ENCODE assay signal across 15 cellular contexts in the genomic region with DNA sequence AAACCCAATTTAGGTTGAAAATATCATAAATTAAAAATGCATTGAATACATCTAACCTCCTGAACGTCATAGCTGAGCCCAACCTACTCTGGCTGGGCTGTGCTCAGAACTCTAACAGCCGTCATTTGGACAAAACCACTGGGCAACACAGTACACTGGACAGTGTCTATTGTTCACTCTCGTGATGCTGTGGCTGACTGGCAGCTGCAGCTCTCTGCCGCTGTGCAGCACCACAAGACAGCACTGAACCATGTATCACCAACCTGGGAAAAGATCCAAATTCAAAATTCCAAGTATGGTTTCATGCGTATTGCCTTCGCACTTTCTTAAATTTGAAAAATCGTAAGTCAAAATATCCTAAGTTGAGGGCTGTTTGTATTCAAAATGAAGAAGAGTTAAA.
"Had no signal": no experiment of that assay in that cellular context is flagged by ENCODE, and none has a peak within 500 bp of the region (broad histone marks: within the 10 kb centered on the region; RNA-seq: fewer than 3 reads in every experiment).

No MANE protein-coding gene starts in this region.

- H3K27me3 Mint-ChIP-seq: activated CD4-positive, alpha-beta memory T cell treated with anti-CD3 and anti-CD28 coated beads, Interleukin-2, amount 10 ng/mL, durations not matched to agents 7 days and 5 days; activated naive CD8-positive, alpha-beta T cell treated with anti-CD3 and anti-CD28 coated beads, Interleukin-2, amount 50 U/mL, for 24 hours; stimulated activated memory B cell treated with anti-CD40 and anti-IgM and Interleukin-4, amounts not matched to agents 10 μg/mL and 1 μg/mL and 100 μg/mL, for 72 hours had no signal

- H3K27ac Mint-ChIP-seq: activated CD4-positive, alpha-beta memory T cell treated with anti-CD3 and anti-CD28 coated beads, Interleukin-2, amount 10 ng/mL, durations not matched to agents 7 days and 5 days; activated naive CD8-positive, alpha-beta T cell treated with anti-CD3 and anti-CD28 coated beads, Interleukin-2, amount 50 U/mL, for 24 hours; natural killer cell; stimulated activated memory B cell treated with anti-CD40 and anti-IgM and Interleukin-4, amounts not matched to agents 10 μg/mL and 1 μg/mL and 100 μg/mL, for 72 hours; T-helper 1 cell treated with Interleukin-12 subunit alpha and Interleukin-12 subunit beta and Interleukin-4 antibody, amounts not matched to agents 30 μg/mL and 1 μg/mL, for 36 hours had no signal

- H3K4me3 Mint-ChIP-seq: activated CD4-positive, alpha-beta memory T cell treated with anti-CD3 and anti-CD28 coated beads, Interleukin-2, amount 10 ng/mL, durations not matched to agents 7 days and 5 days; activated naive CD8-positive, alpha-beta T cell treated with anti-CD3 and anti-CD28 coated beads, Interleukin-2, amount 50 U/mL, for 24 hours; natural killer cell; stimulated activated memory B cell treated with anti-CD40 and anti-IgM and Interleukin-4, amounts not matched to agents 10 μg/mL and 1 μg/mL and 100 μg/mL, for 72 hours; T-helper 1 cell treated with Interleukin-12 subunit alpha and Interleukin-12 subunit beta and Interleukin-4 antibody, amounts not matched to agents 30 μg/mL and 1 μg/mL, for 36 hours had no signal

- H3K36me3 Mint-ChIP-seq: stimulated activated memory B cell treated with anti-CD40 and anti-IgM and Interleukin-4, amounts not matched to agents 10 μg/mL and 1 μg/mL and 100 μg/mL, for 72 hours had no signal

- H3K9me3 Mint-ChIP-seq: activated CD4-positive, alpha-beta memory T cell treated with anti-CD3 and anti-CD28 coated beads, Interleukin-2, amount 10 ng/mL, durations not matched to agents 7 days and 5 days had no signal

- DNase-seq: activated CD4-positive, alpha-beta memory T cell treated with anti-CD3 and anti-CD28 coated beads, Interleukin-2, amount 10 ng/mL, durations not matched to agents 7 days and 5 days; activated CD4-positive, alpha-beta T cell treated with anti-CD3 and anti-CD28 coated beads for 48 hours; activated effector memory CD4-positive, alpha-beta T cell treated with anti-CD3 and anti-CD28 coated beads, Interleukin-2, amount 50 U/mL, for 16 hours; activated naive CD4-positive, alpha-beta T cell treated with anti-CD3 and anti-CD28 coated beads, Interleukin-2, amount 50 U/mL, for 16 hours; activated naive CD8-positive, alpha-beta T cell treated with anti-CD3 and anti-CD28 coated beads, Interleukin-2, amount 50 U/mL, for 24 hours; activated T-cell treated with anti-CD3 and anti-CD28 coated beads for 4 hours; body of pancreas; cortex of kidney; left lung; natural killer cell; pancreas; right lobe of liver; upper lobe of left lung had no signal

- ATAC-seq: activated naive CD8-positive, alpha-beta T cell treated with anti-CD3 and anti-CD28 coated beads, Interleukin-2, amount 50 U/mL, for 24 hours; body of pancreas; left lung; natural killer cell; pancreas; right lobe of liver; stimulated activated memory B cell treated with anti-CD40 and anti-IgM and Interleukin-4, amounts not matched to agents 10 μg/mL and 1 μg/mL and 100 μg/mL, for 72 hours had no signal

- H3K4me1 Mint-ChIP-seq: activated CD4-positive, alpha-beta memory T cell treated with anti-CD3 and anti-CD28 coated beads, Interleukin-2, amount 10 ng/mL, durations not matched to agents 7 days and 5 days; natural killer cell; stimulated activated memory B cell treated with anti-CD40 and anti-IgM and Interleukin-4, amounts not matched to agents 10 μg/mL and 1 μg/mL and 100 μg/mL, for 72 hours had no signal
